8 cellular contexts compared by ENCODE assay signal in genomic region chr16:52068447-52069074, GRCh38.
A peak's percentile ranks its signal among the peaks of the same experiment; 100 is the strongest.
DNase-seq lines count a peak whose midpoint lies in the region; ATAC-seq, FAIRE-seq and TF ChIP-seq lines count a peak whose summit lies in the region.

No MANE protein-coding gene starts in this region.

- 6 to 16% methylated on average over 8 of the region's 8 CpGs for WGBS in body of pancreas, 2 donors
- WGBS in HepG2 (ENCODE audit: low lambda C conversion rate) = 20% methylated on average over 8 of the region's 8 CpGs
- WGBS in suprapubic skin = 20% methylated on average over 8 of the region's 8 CpGs

- H3K27me3 Mint-ChIP-seq in Calu3 (ENCODE audit: unreplicated experiment) = no peaks in the 10 kb centered on the region

- no peak overlapping the region for H3K9ac ChIP-seq in HepG2 (ENCODE audit: insufficient read depth, low read depth, low read length)

- no peak overlapping the region for H3K27ac Mint-ChIP-seq in Calu3 (ENCODE audit: unreplicated experiment)

- H3K27me3 ChIP-seq in body of pancreas (no peaks in the 10 kb centered on the region), HepG2 (ENCODE audit: control insufficient read depth in 1 of 2, insufficient read depth in 2 of 2, low read length in 2 of 2) (no peaks in the 10 kb centered on the region), suprapubic skin (no peaks in the 10 kb centered on the region)

- no peak overlapping the region for H2AFZ ChIP-seq in HepG2 (ENCODE audit: low read length)

- TF ChIP-seq CTCF in Calu3 (IDR thresholded peaks at IDR 0.05; ENCODE audit: unreplicated experiment) (no peak), body of pancreas (IDR thresholded peaks at IDR 0.05) (peak in 6 of 7 experiments; percentile 15 to 69 (median 56)), HepG2 (CRISPR knock-in tag; IDR thresholded peaks at IDR 0.05) (peak; percentile 80), suprapubic skin (IDR thresholded peaks at IDR 0.05) (peak in 1 of 2 donors; percentile 15)

- peaks cover 57% of the 10 kb centered on the region for H3K4me1 Mint-ChIP-seq in Calu3 (ENCODE audit: low read depth, unreplicated experiment)

- CTCF ChIA-PET in Calu3 (lab: Charles Lee) = interaction anchor here (0.7 to 2.5 kb wide), 12 partner anchors 9 to 1215 kb away, joined by 3 to 20 read pairs (median 4); no protein-coding TSS in a partner anchor
- CTCF ChIA-PET in HepG2 (lab: Yijun Ruan, JAX; ENCODE audit: low intra/inter-chr PET ratio, low total read pairs) = interaction anchor here (0.6 to 5.7 kb wide), 4 partner anchors 123 to 954 kb away, joined by 3 to 53 read pairs (median 18); no protein-coding TSS in a partner anchor

- peak; percentile 64 for DNase-seq in Calu3
- peak; percentile 28 for DNase-seq in NCI-H1436 treated with DMSO at 0.1 percent for 48 hours (lab: John Stamatoyannopoulos, UW)
- peak; percentile 53 to 66 (median 56) for DNase-seq in body of pancreas
- peak; percentile 35 for DNase-seq in HepG2 (ENCODE audit: low spot score)
- no peak for DNase-seq in suprapubic skin (ENCODE audit: low spot score in 2 of 2)

- H3K9me3 Mint-ChIP-seq in Calu3 (ENCODE audit: low read depth, unreplicated experiment) = peaks cover 2% of the 10 kb centered on the region

- no peak overlapping the region for H3K4me2 ChIP-seq in HepG2 (ENCODE audit: low read depth, low read length)

- FAIRE-seq in HepG2 (lab: Jason Lieb, UNC) = peak; percentile 74

- H3K4me3 ChIP-seq in body of pancreas (no peak overlapping the region), HepG2 (replicated peaks in 1 of 3; ENCODE audit: insufficient read depth in 1 of 3, low read depth in 2 of 3, low read length in 3 of 3) (no peak overlapping the region), suprapubic skin (no peak overlapping the region)

- ATAC-seq in body of pancreas (peak; percentile 87), HepG2 (peak; percentile 72), HG02870 (IDR thresholded peaks at IDR 0.05; ENCODE audit: unreplicated experiment) (no peak), GM18868 (IDR thresholded peaks at IDR 0.05; ENCODE audit: unreplicated experiment) (no peak), GM21737 (IDR thresholded peaks at IDR 0.05; ENCODE audit: unreplicated experiment) (no peak)

- intact Hi-C loops in Calu3 (cut with micrococcal nuclease; ENCODE audit: unreplicated experiment) = loop anchor here (1.0 to 2.0 kb wide), 4 partner anchors 122 to 954 kb away; no protein-coding TSS in a partner anchor
- intact Hi-C loops in body of pancreas (cut with DNase I) = no loop called here
- intact Hi-C loops in HepG2 (cut with micrococcal nuclease; ENCODE audit: unreplicated experiment) = loop anchor here (1.0 kb wide), 1 partner anchor 793 kb away; no protein-coding TSS in a partner anchor

- H3K4me1 ChIP-seq in body of pancreas (peaks cover 9% of the 10 kb centered on the region), HepG2 (ENCODE audit: insufficient read depth, low read length) (no peaks in the 10 kb centered on the region), suprapubic skin (no peaks in the 10 kb centered on the region)

- no peak overlapping the region for H3K4me3 Mint-ChIP-seq in Calu3 (ENCODE audit: low read depth, unreplicated experiment)

- H3K9me3 ChIP-seq in body of pancreas (no peaks in the 10 kb centered on the region), HepG2 (ENCODE audit: low read length) (no peaks in the 10 kb centered on the region), suprapubic skin (no peaks in the 10 kb centered on the region)

- no peak for TF ChIP-seq EP300 in HepG2 (IDR thresholded peaks at IDR 0.05; ENCODE audit: low read depth in 2 of 2, low read length in 2 of 2)
- TF ChIP-seq EP300 in HepG2 (CRISPR knock-in tag; IDR thresholded peaks at IDR 0.05; ENCODE audit: borderline replicate concordance) = no peak
- no peak for TF ChIP-seq EP300 in suprapubic skin (IDR thresholded peaks at IDR 0.05)

- TF ChIP-seq POLR2A in body of pancreas (IDR thresholded peaks at IDR 0.05) (no peak), HepG2 (IDR thresholded peaks at IDR 0.05; ENCODE audit: insufficient read depth in 1 of 2, low read depth in 2 of 2, low read length in 2 of 2) (no peak), suprapubic skin (IDR thresholded peaks at IDR 0.05) (no peak)

- H3K36me3 ChIP-seq in body of pancreas (replicated peaks in 1 of 2; ENCODE audit: insufficient read depth in 1 of 2, low read depth in 2 of 2) (no peaks in the 10 kb centered on the region), HepG2 (replicated peaks in 1 of 2; ENCODE audit: control insufficient read depth in 1 of 2, insufficient read depth in 2 of 2, low read length in 2 of 2) (no peaks in the 10 kb centered on the region), suprapubic skin (no peaks in the 10 kb centered on the region)

- in situ Hi-C loops in HepG2 (cut with HindIII; ENCODE audit: extremely low pct_ligation_motif_present, low pct_unique_long_range_greater_than_20kb) = loop anchor here (5.0 kb wide), 2 partner anchors 839 to 954 kb away; no protein-coding TSS in a partner anchor

- no peaks in the 10 kb centered on the region for H3K36me3 Mint-ChIP-seq in Calu3 (ENCODE audit: insufficient read depth, unreplicated experiment)

- POLR2A ChIA-PET in HepG2 (lab: Yijun Ruan, JAX) = no interaction called here

- H3K79me2 ChIP-seq in HepG2 (ENCODE audit: insufficient read depth, low read length) = no peaks in the 10 kb centered on the region

- BruUV-seq in Calu3 (replicated peaks; lab: Mats Ljungman, UMichigan) = no TSS peak
- no TSS peak for BruUV-seq in HepG2 (replicated peaks; lab: Mats Ljungman, UMichigan)

- no peaks in the 10 kb centered on the region for H4K20me1 ChIP-seq in HepG2 (ENCODE audit: insufficient read depth, low read length)

- H3K27ac ChIP-seq in body of pancreas = no peak overlapping the region
- no peak overlapping the region for H3K27ac ChIP-seq in HepG2 (ENCODE audit: extremely low read length, insufficient read depth, low read length)
- H3K27ac ChIP-seq in suprapubic skin = no peak overlapping the region

- peak; percentile 55; the same call in 1 of the 2 replicates for TF ChIP-seq RAD21 in HepG2 (CRISPR knock-in tag; IDR thresholded peaks at IDR 0.05)

TF ChIP-seq in HepG2, 621 proteins besides CTCF, POLR2A, EP300 and RAD21 (continues in another document):
- TF ChIP-seq ZFP36L1 (CRISPR knock-in tag; IDR thresholded peaks at IDR 0.05) = no peak
- TF ChIP-seq HMG20B (CRISPR knock-in tag; conservative IDR thresholded peaks at IDR 0.05) = no peak
- peak; percentile 84 for TF ChIP-seq SMC3 (IDR thresholded peaks at IDR 0.05; ENCODE audit: low read length)
- peak; percentile 65 for TF ChIP-seq RFX1 (IDR thresholded peaks at IDR 0.05)
- peak; percentile 95 for TF ChIP-seq STAG1 (CRISPR knock-in tag; IDR thresholded peaks at IDR 0.05)
- no peak for TF ChIP-seq GTF2F1 (IDR thresholded peaks at IDR 0.05; ENCODE audit: low read length)
- no peak for TF ChIP-seq CSRNP2 (CRISPR knock-in tag; conservative IDR thresholded peaks at IDR 0.05; ENCODE audit: low read depth)
- peak; percentile 86 for TF ChIP-seq CEBPB (IDR thresholded peaks at IDR 0.05; ENCODE audit: borderline replicate concordance, low read depth, low read length)
- peak; percentile 75 for TF ChIP-seq CEBPG (CRISPR knock-in tag; IDR thresholded peaks at IDR 0.05)
- TF ChIP-seq DMAP1 (CRISPR knock-in tag; IDR thresholded peaks at IDR 0.05) = no peak
- TF ChIP-seq HMGXB4 (CRISPR knock-in tag; IDR thresholded peaks at IDR 0.05; ENCODE audit: borderline replicate concordance in 1 of 2, low read depth in 1 of 2) = 0 out of 4 replicates have a peak, but pooled peaks of 1 of the 2 experiments have one; percentile 16
- TF ChIP-seq ZBTB14 (CRISPR knock-in tag; IDR thresholded peaks at IDR 0.05) = no peak
- no peak for TF ChIP-seq ZNF782 (CRISPR knock-in tag; IDR thresholded peaks at IDR 0.05; ENCODE audit: borderline replicate concordance)
- no peak for TF ChIP-seq GATA4 (IDR thresholded peaks at IDR 0.05; ENCODE audit: borderline replicate concordance, low read depth)

Comparison
In these comparisons a context has a peak if more than half of its experiments do, and no peak if none do; other contexts are left out.
1. DNase-seq: peak in Calu3 (single experiment), NCI-H1436 treated with DMSO at 0.1 percent for 48 hours (single experiment), body of pancreas (4 of 4) and HepG2 (single experiment); none in suprapubic skin (0 of 2).
2. ATAC-seq: peak in body of pancreas (single experiment) and HepG2 (single experiment); none in HG02870 (single experiment), GM18868 (single experiment) and GM21737 (single experiment).